ENCODE assay signal across 25 cellular contexts in the genomic region with DNA sequence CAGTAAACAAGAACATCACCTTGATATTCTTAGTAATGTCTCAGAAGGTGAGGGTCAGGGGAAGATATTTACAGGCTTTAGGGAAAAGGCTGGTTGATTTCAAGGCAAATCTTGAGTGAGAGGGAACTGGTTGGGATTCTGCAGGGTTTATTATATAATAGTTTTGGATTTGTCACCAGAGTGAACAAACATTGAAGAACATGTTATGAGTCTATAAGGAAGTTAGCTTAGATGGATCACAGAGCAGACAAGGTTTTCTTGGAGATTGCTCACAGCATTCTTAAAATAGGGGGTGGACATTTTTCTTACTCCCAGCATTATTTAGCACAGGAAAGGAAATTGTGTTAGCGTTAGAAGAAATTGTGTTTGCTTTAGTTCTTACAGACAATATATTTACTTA.
"Had no signal": no experiment of that assay in that cellular context is flagged by ENCODE, and none has a peak within 500 bp of the region (broad histone marks: within the 10 kb centered on the region; RNA-seq: fewer than 3 reads in every experiment).

No MANE protein-coding gene starts in this region.

- H3K9me3 Mint-ChIP-seq: endodermal cell; immature natural killer cell; natural killer cell treated with Interleukin-12 subunit alpha and Interleukin-12 subunit beta and Interleukin-15 and Interleukin-18, amount 100 ng/mL, for 72 hours; stimulated activated memory B cell treated with anti-CD40 and anti-IgM and Interleukin-4, amounts not matched to agents 10 μg/mL and 1 μg/mL and 100 μg/mL, for 72 hours; stimulated activated naive CD8-positive, alpha-beta T cell treated with anti-CD3 and anti-CD28 coated beads, Interleukin-15, Interleukin-2, amounts not matched to agents 100 ng/mL and 50 ng/mL, for 24 hours had no signal

- DNase-seq: effector CD4-positive, alpha-beta T cell; endodermal cell; erythroblast; foreskin keratinocyte; immature natural killer cell; left cardiac atrium; mesendoderm; occipital lobe; psoas muscle; retina; spleen; stimulated activated CD4-positive, alpha-beta T cell treated with anti-CD3 and anti-CD28 coated beads, Interleukin-15, amount 100 ng/mL, for 24 hours; stimulated activated CD4-positive, alpha-beta T cell treated with anti-CD3 and anti-CD28 coated beads, Interleukin-1b, Interleukin-23, amount 100 ng/mL, for 48 hours; stimulated activated CD4-positive, alpha-beta T cell treated with anti-CD3 and anti-CD28 coated beads, Interleukin-4, amount 100 ng/mL, for 24 hours; tibial artery; upper lobe of left lung; uterus had no signal

- H3K27ac Mint-ChIP-seq: endodermal cell; immature natural killer cell; stimulated activated memory B cell treated with anti-CD40 and anti-IgM and Interleukin-4, amounts not matched to agents 10 μg/mL and 1 μg/mL and 100 μg/mL, for 72 hours; stimulated activated naive CD8-positive, alpha-beta T cell treated with anti-CD3 and anti-CD28 coated beads, Interleukin-15, Interleukin-2, amounts not matched to agents 100 ng/mL and 50 ng/mL, for 24 hours had no signal

- H2AFZ ChIP-seq: parathyroid adenoma had no signal

- H3K4me1 Mint-ChIP-seq: endodermal cell, immature natural killer cell had no signal

- H3K79me2 ChIP-seq: parathyroid adenoma had no signal

- H3K27me3 ChIP-seq: spleen, tibial artery, upper lobe of left lung, uterus had no signal

- H3K36me3 ChIP-seq: spleen, tibial artery, upper lobe of left lung, uterus had no signal

- H3K9ac ChIP-seq: parathyroid adenoma had no signal

- H3K4me1 ChIP-seq: foreskin keratinocyte, parathyroid adenoma, psoas muscle, spleen, tibial artery, upper lobe of left lung, uterus had no signal

- H3K4me3 Mint-ChIP-seq: endodermal cell; immature natural killer cell; natural killer cell treated with Interleukin-12 subunit alpha and Interleukin-12 subunit beta and Interleukin-15 and Interleukin-18, amount 100 ng/mL, for 72 hours; stimulated activated memory B cell treated with anti-CD40 and anti-IgM and Interleukin-4, amounts not matched to agents 10 μg/mL and 1 μg/mL and 100 μg/mL, for 72 hours; stimulated activated naive CD8-positive, alpha-beta T cell treated with anti-CD3 and anti-CD28 coated beads, Interleukin-15, Interleukin-2, amounts not matched to agents 100 ng/mL and 50 ng/mL, for 24 hours had no signal

- H3K27ac ChIP-seq: coronary artery, foreskin keratinocyte, parathyroid adenoma, psoas muscle, spleen, tibial artery, upper lobe of left lung had no signal

- H3K4me3 ChIP-seq: coronary artery, psoas muscle, spleen, tibial artery, upper lobe of left lung, uterus had no signal

- H3K9me3 ChIP-seq: psoas muscle, spleen, tibial artery, upper lobe of left lung, uterus had no signal

- ATAC-seq: foreskin keratinocyte; left cardiac atrium; natural killer cell treated with Interleukin-12 subunit alpha and Interleukin-12 subunit beta and Interleukin-15 and Interleukin-18, amount 100 ng/mL, for 72 hours; psoas muscle; sciatic nerve; stimulated activated memory B cell treated with anti-CD40 and anti-IgM and Interleukin-4, amounts not matched to agents 10 μg/mL and 1 μg/mL and 100 μg/mL, for 72 hours had no signal

- H3K27me3 Mint-ChIP-seq: stimulated activated memory B cell treated with anti-CD40 and anti-IgM and Interleukin-4, amounts not matched to agents 10 μg/mL and 1 μg/mL and 100 μg/mL, for 72 hours; stimulated activated naive CD8-positive, alpha-beta T cell treated with anti-CD3 and anti-CD28 coated beads, Interleukin-15, Interleukin-2, amounts not matched to agents 100 ng/mL and 50 ng/mL, for 24 hours had no signal

- FAIRE-seq: endothelial cell of umbilical vein, keratinocyte had no signal

- H3K36me3 Mint-ChIP-seq: immature natural killer cell; natural killer cell treated with Interleukin-12 subunit alpha and Interleukin-12 subunit beta and Interleukin-15 and Interleukin-18, amount 100 ng/mL, for 72 hours; stimulated activated memory B cell treated with anti-CD40 and anti-IgM and Interleukin-4, amounts not matched to agents 10 μg/mL and 1 μg/mL and 100 μg/mL, for 72 hours had no signal
